2 cellular contexts compared by ENCODE assay signal in genomic region chr21:26788783-26789182, GRCh38.
TF ChIP-seq lines count a peak whose summit lies in the region.

No MANE protein-coding gene starts in this region.

TF ChIP-seq in liver, 16 proteins besides CTCF, POLR2A, EP300 and RAD21:
- TF ChIP-seq NR2F2 (IDR thresholded peaks at IDR 0.05) (peak; percentile 91), ZBTB33 (IDR thresholded peaks at IDR 0.05) (no peak), SP1 (IDR thresholded peaks at IDR 0.05) (peak; percentile 45), RXRA (IDR thresholded peaks at IDR 0.05) (peak; percentile 10 to 22)
TF ChIP-seq in liver: peak in this region for 3.

TF ChIP-seq in HepG2, 621 proteins besides CTCF, POLR2A, EP300 and RAD21:
- TF ChIP-seq SIN3B (IDR thresholded peaks at IDR 0.05; ENCODE audit: low read length): no peak
- TF ChIP-seq CC2D1A (CRISPR knock-in tag; IDR thresholded peaks at IDR 0.05): no peak
- no peak for TF ChIP-seq PAWR (CRISPR knock-in tag; IDR thresholded peaks at IDR 0.05; ENCODE audit: borderline replicate concordance)
- no peak for TF ChIP-seq MAX (IDR thresholded peaks at IDR 0.05)
- TF ChIP-seq HOXA9 (CRISPR knock-in tag; IDR thresholded peaks at IDR 0.05; ENCODE audit: borderline replicate concordance): no peak
- no peak for TF ChIP-seq ZNF343 (CRISPR knock-in tag; IDR thresholded peaks at IDR 0.05)
- no peak for TF ChIP-seq ZBTB4 (CRISPR knock-in tag; IDR thresholded peaks at IDR 0.05; ENCODE audit: borderline replicate concordance)
- TF ChIP-seq ZNF441 (CRISPR knock-in tag; IDR thresholded peaks at IDR 0.05; ENCODE audit: borderline replicate concordance): no peak
- TF ChIP-seq IRX3 (CRISPR knock-in tag; IDR thresholded peaks at IDR 0.05; ENCODE audit: borderline replicate concordance, low read depth): no peak
- no peak for TF ChIP-seq HHEX (CRISPR knock-in tag; IDR thresholded peaks at IDR 0.05)
- no peak for TF ChIP-seq HMGA1 (CRISPR knock-in tag; conservative IDR thresholded peaks at IDR 0.05)
- TF ChIP-seq MTF1 (CRISPR knock-in tag; IDR thresholded peaks at IDR 0.05): no peak
- no peak for TF ChIP-seq NONO (IDR thresholded peaks at IDR 0.05)
- no peak for TF ChIP-seq NONO (CRISPR knock-in tag; conservative IDR thresholded peaks at IDR 0.05)
- no peak for TF ChIP-seq KAT7 (CRISPR knock-in tag; IDR thresholded peaks at IDR 0.05; ENCODE audit: borderline replicate concordance)
- no peak for TF ChIP-seq ZNF747 (CRISPR knock-in tag; IDR thresholded peaks at IDR 0.05; ENCODE audit: borderline replicate concordance)
- TF ChIP-seq SMARCC2 (IDR thresholded peaks at IDR 0.05): no peak
- no peak for TF ChIP-seq ATF1 (CRISPR knock-in tag; IDR thresholded peaks at IDR 0.05)
- TF ChIP-seq ZNF30 (CRISPR knock-in tag; IDR thresholded peaks at IDR 0.05): no peak
- TF ChIP-seq ZNF367 (CRISPR knock-in tag; IDR thresholded peaks at IDR 0.05; ENCODE audit: borderline replicate concordance): no peak
- TF ChIP-seq ARNT2 (CRISPR knock-in tag; IDR thresholded peaks at IDR 0.05; ENCODE audit: low read depth): no peak
